In the genomic region with DNA sequence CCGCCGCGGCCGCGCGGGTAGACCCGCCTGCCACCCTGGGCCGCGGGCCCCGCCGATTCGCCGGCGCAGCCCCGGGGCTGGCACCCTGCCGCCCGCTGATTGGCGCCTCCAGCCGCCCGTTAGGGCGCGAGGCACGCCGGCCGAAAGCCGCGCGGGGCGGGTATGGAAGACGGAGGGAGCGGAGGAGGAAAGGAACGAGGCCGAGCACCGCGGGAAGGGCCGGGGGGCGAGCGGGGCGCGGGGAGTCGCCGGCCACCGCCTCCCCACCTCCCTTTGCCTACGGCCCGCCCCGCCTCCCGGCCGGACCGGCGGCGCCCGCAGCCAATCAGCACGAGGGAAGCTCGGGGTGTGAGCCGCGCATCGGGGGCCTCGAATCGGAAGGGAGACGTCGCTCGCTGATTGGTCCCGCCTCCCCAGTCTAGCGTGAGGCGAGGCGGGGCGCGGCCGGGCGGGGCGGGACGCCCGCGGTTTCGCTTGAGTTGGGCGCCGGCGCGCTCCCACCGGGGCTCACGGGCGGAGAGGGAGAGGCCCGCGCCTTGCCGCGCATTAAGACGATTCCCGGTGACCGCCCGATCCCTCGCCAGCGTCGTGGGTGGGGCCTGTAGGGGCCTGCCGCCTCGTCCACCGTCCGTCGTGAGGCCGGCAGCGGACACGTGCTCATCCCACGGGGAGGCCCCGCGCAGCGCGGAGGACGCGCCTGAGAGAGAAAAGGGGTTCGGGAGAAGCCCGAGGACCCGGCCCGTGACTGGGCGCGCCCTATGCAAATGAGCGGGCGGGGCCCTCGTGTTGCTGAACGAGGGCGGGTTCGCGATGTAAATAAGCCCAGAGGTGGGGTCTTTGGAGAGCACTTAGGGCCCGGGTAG, we compare ENCODE assay signal across 8 cellular contexts. TPM values are rescaled to one million over a fixed set of nuclear protein-coding genes. Genes with fewer than 3 reads are reported as not detected.
DNase-seq lines count a peak whose midpoint lies in the region; ATAC-seq and TF ChIP-seq lines count a peak whose summit lies in the region.

No MANE protein-coding gene starts in this region.

- peak overlapping the region; percentile 82 for H3K27ac ChIP-seq in parathyroid adenoma
- peak overlapping the region; percentile 93 to 97 (median 96) for H3K27ac ChIP-seq in tibial nerve

- WGBS in tibial nerve, 2 donors: 0 to 2% methylated on average over 5 to 49 of the region's 122 CpGs

- peak; percentile 84 for DNase-seq in GM12864 (ENCODE audit: low read depth)
- DNase-seq in NCI-H1105 treated with DMSO at 0.1 percent for 48 hours (lab: John Stamatoyannopoulos, UW): peak; percentile 95
- DNase-seq in SKM-1 treated with dmso at 0.1 percent for 144 hours (lab: John Stamatoyannopoulos, UW; ENCODE audit: unreplicated experiment): peak; percentile 95
- DNase-seq in activated naive CD8-positive, alpha-beta T cell treated with anti-CD3 and anti-CD28 coated beads, Interleukin-2, amount 50 U/mL, for 16 hours (ENCODE audit: low read depth, low spot score): peak; percentile 87
- DNase-seq in Right ventricle myocardium superior: peak; percentile 98
- peak; percentile 89 to 91 for DNase-seq in tibial nerve (ENCODE audit: low spot score in 2 of 2)

- ATAC-seq in HG02678 (IDR thresholded peaks at IDR 0.05; ENCODE audit: unreplicated experiment) (peak; percentile 84), Right ventricle myocardium superior (ENCODE audit: poor library complexity) (peak; percentile 94)

- peak; percentile 70 to 84 for TF ChIP-seq POLR2A in tibial nerve (IDR thresholded peaks at IDR 0.05)

- H3K4me2 ChIP-seq in parathyroid adenoma (ENCODE audit: low read length): peak overlapping the region; percentile 87

- H3K79me2 ChIP-seq in parathyroid adenoma: peaks cover 16% of the 10 kb centered on the region

- no peaks in the 10 kb centered on the region for H3K9me3 ChIP-seq in parathyroid adenoma (ENCODE audit: control insufficient read depth, low read length)
- H3K9me3 ChIP-seq in tibial nerve: no peaks in the 10 kb centered on the region

- H3K27me3 ChIP-seq in parathyroid adenoma (ENCODE audit: control insufficient read depth, insufficient read depth, low read length): no peaks in the 10 kb centered on the region
- H3K27me3 ChIP-seq in tibial nerve: no peaks in the 10 kb centered on the region

- TF ChIP-seq CTCF in GM12864 (IDR thresholded peaks at IDR 0.05; ENCODE audit: low read depth, low read length, missing control alignments) (no peak), parathyroid adenoma (IDR thresholded peaks at IDR 0.05) (no peak), tibial nerve (IDR thresholded peaks at IDR 0.05) (peak in 2 of 5 experiments; percentile 6 to 27)

- intact Hi-C loops in Right ventricle myocardium superior (cut with DNase I): loop anchor here (5.0 kb wide), 1 partner anchor 76 kb away; no protein-coding TSS in a partner anchor

- H3K4me1 ChIP-seq in parathyroid adenoma: peaks cover 5% of the 10 kb centered on the region
- H3K4me1 ChIP-seq in tibial nerve: peaks cover 0 to 35% (median 15%) of the 10 kb centered on the region in 4 donors

- H3K36me3 ChIP-seq in parathyroid adenoma (ENCODE audit: control insufficient read depth, insufficient read depth, low read length): no peaks in the 10 kb centered on the region
- no peaks in the 10 kb centered on the region for H3K36me3 ChIP-seq in tibial nerve

- no peak overlapping the region for H3K9ac ChIP-seq in parathyroid adenoma

- peak overlapping the region; percentile 98 for H2AFZ ChIP-seq in parathyroid adenoma

- peak overlapping the region; percentile 90 for H3K4me3 ChIP-seq in GM12864 (ENCODE audit: low read depth, low read length)
- H3K4me3 ChIP-seq in parathyroid adenoma (ENCODE audit: low read depth, low read length): peak overlapping the region; percentile 85
- peak overlapping the region; percentile 56 to 94 (median 75) for H3K4me3 ChIP-seq in tibial nerve

- peak in 1 of 2 donors; percentile 86 for TF ChIP-seq EP300 in tibial nerve (IDR thresholded peaks at IDR 0.05)

RNA-seq across cellular contexts. Expression of gene SMAD2, which starts 0.6 kb away (rescaled TPM):
- 68.1 TPM for total RNA-seq in Right ventricle myocardium superior
- 10 to 100 TPM; 34.8 to 54.5 (median 45.5) TPM for total RNA-seq in tibial nerve

Comparison
In these comparisons a context has a peak if more than half of its experiments do, and no peak if none do; other contexts are left out.
1. Peak in every context shown above with its lines: DNase-seq, ATAC-seq, H3K4me3 ChIP-seq and H3K27ac ChIP-seq.